Comparison of ENCODE assay signal across 9 cellular contexts in genomic region chr18:54717673-54718435, GRCh38.
DNase-seq lines count a peak whose midpoint lies in the region; ATAC-seq and TF ChIP-seq lines count a peak whose summit lies in the region.
"Had no signal": no experiment of that assay in that cellular context is flagged by ENCODE, and none has a peak within 500 bp of the region (broad histone marks: within the 10 kb centered on the region; RNA-seq: fewer than 3 reads in every experiment).

No MANE protein-coding gene starts in this region.

- H3K27me3 Mint-ChIP-seq in activated CD4-positive, alpha-beta memory T cell treated with anti-CD3 and anti-CD28 coated beads for 36 hours = peaks cover 5% of the 10 kb centered on the region

- H3K79me2 ChIP-seq in KMS-11 (ENCODE audit: insufficient read depth, low read depth) = no peaks in the 10 kb centered on the region

- DNase-seq in GM06990 (ENCODE audit: extremely low read depth, insufficient read length) (peak; percentile 20), fibroblast of the aortic adventitia (ENCODE audit: low read depth) (no peak), mucosa of gallbladder (ENCODE audit: low spot score) (no peak), NCI-H2196 (lab: John Stamatoyannopoulos, UW; ENCODE audit: unreplicated experiment) (no peak)
- peak; percentile 62 for DNase-seq in activated CD4-positive, alpha-beta memory T cell treated with anti-CD3 and anti-CD28 coated beads for 36 hours
- DNase-seq in stimulated activated CD4-positive, alpha-beta T cell treated with anti-CD3 and anti-CD28 coated beads, Interleukin-2, amount 100 ng/mL, for 24 hours = peak; percentile 39 to 46

- H3K4me1 Mint-ChIP-seq in activated CD4-positive, alpha-beta memory T cell treated with anti-CD3 and anti-CD28 coated beads for 36 hours (ENCODE audit: low read depth) = peaks cover 32% of the 10 kb centered on the region

- H3K27ac Mint-ChIP-seq in activated CD4-positive, alpha-beta memory T cell treated with anti-CD3 and anti-CD28 coated beads for 36 hours = peak overlapping the region; percentile 23
- H3K27ac Mint-ChIP-seq: IgD-negative memory B cell had no signal

- no peaks in the 10 kb centered on the region for H3K27me3 ChIP-seq in GM06990 (replicated peaks; ENCODE audit: control insufficient read depth, insufficient read depth, low read length)
- H3K27me3 ChIP-seq in KMS-11 (ENCODE audit: insufficient read depth, low read depth) = peaks cover 10% of the 10 kb centered on the region; the same call in 1 of the 2 replicates

- POLR2A ChIA-PET in activated CD4-positive, alpha-beta memory T cell treated with anti-CD3 and anti-CD28 coated beads for 36 hours (lab: Charles Lee) = interaction anchor here (0.7 kb wide), 1 partner anchor 343 kb away, joined by 3 read pairs; no protein-coding TSS in a partner anchor

- no peaks in the 10 kb centered on the region for H4K20me1 ChIP-seq in KMS-11 (ENCODE audit: insufficient read depth)

- CTCF ChIA-PET in activated CD4-positive, alpha-beta memory T cell treated with anti-CD3 and anti-CD28 coated beads for 36 hours (lab: Charles Lee) = interaction anchor here (0.6 to 1.0 kb wide), 3 partner anchors 266 to 1191 kb away, joined by 3 to 5 read pairs (median 4); no protein-coding TSS in a partner anchor

- TF ChIP-seq CTCF in GM06990 (IDR thresholded peaks at IDR 0.05; ENCODE audit: insufficient read depth, low read length, poor library complexity, severe bottlenecking) (no peak), KMS-11 (conservative IDR thresholded peaks at IDR 0.05; ENCODE audit: low read depth, low read length) (0 out of 2 replicates have a peak, but pooled peaks have one; percentile 16), fibroblast of the aortic adventitia (IDR thresholded peaks at IDR 0.05; ENCODE audit: insufficient read depth, low read length) (no peak)

- H3K9me3 Mint-ChIP-seq in activated CD4-positive, alpha-beta memory T cell treated with anti-CD3 and anti-CD28 coated beads for 36 hours = no peaks in the 10 kb centered on the region
- H3K9me3 Mint-ChIP-seq: IgD-negative memory B cell had no signal

- H3K36me3 ChIP-seq in GM06990 (ENCODE audit: control insufficient read depth, insufficient read depth, low read length) = no peaks in the 10 kb centered on the region
- no peaks in the 10 kb centered on the region for H3K36me3 ChIP-seq in KMS-11 (ENCODE audit: insufficient read depth)

- peak overlapping the region; percentile 61 for H3K4me3 Mint-ChIP-seq in activated CD4-positive, alpha-beta memory T cell treated with anti-CD3 and anti-CD28 coated beads for 36 hours

- peak; percentile 90 for ATAC-seq in GM21515 (IDR thresholded peaks at IDR 0.05; ENCODE audit: unreplicated experiment)

- H3K4me1 ChIP-seq in KMS-11 (ENCODE audit: low read depth, poor library complexity, severe bottlenecking) = peaks cover 25% of the 10 kb centered on the region

- no peak overlapping the region; the same call in 1 of the 2 replicates for H3K4me3 ChIP-seq in GM06990 (replicated peaks; ENCODE audit: low read depth, low read length)
- no peak overlapping the region for H3K4me3 ChIP-seq in KMS-11 (IDR thresholded peaks at IDR 0.05; ENCODE audit: insufficient read depth, low read depth, low read length)
- peak overlapping the region; percentile 26 for H3K4me3 ChIP-seq in fibroblast of the aortic adventitia (ENCODE audit: low read depth, low read length)

- H3K9ac ChIP-seq in KMS-11 = no peak overlapping the region

- H3K36me3 Mint-ChIP-seq in activated CD4-positive, alpha-beta memory T cell treated with anti-CD3 and anti-CD28 coated beads for 36 hours = no peaks in the 10 kb centered on the region
- H3K36me3 Mint-ChIP-seq: IgD-negative memory B cell had no signal

- peak overlapping the region; percentile 72 for H3K4me2 ChIP-seq in KMS-11

- H2AFZ ChIP-seq in KMS-11 (ENCODE audit: low read depth) = no peak overlapping the region

- intact Hi-C loops in activated CD4-positive, alpha-beta memory T cell treated with anti-CD3 and anti-CD28 coated beads for 36 hours (cut with micrococcal nuclease) = loop anchor here (2.0 to 10.0 kb wide), 4 partner anchors 265 to 571 kb away; no protein-coding TSS in a partner anchor

- no peak overlapping the region for H3K27ac ChIP-seq in KMS-11

Comparison
In these comparisons a context has a peak if more than half of its experiments do, and no peak if none do; other contexts are left out.
1. DNase-seq: peak in GM06990 (single experiment), activated CD4-positive, alpha-beta memory T cell treated with anti-CD3 and anti-CD28 coated beads for 36 hours (single experiment) and stimulated activated CD4-positive, alpha-beta T cell treated with anti-CD3 and anti-CD28 coated beads, Interleukin-2, amount 100 ng/mL, for 24 hours (2 of 2); none in fibroblast of the aortic adventitia (single experiment), mucosa of gallbladder (single experiment) and NCI-H2196 (single experiment).